ENCODE assay signal across 18 cellular contexts in genomic region chr6:4270799-4271198, GRCh38.
A peak's percentile ranks its signal among the peaks of the same experiment; 100 is the strongest.
DNase-seq lines count a peak whose midpoint lies in the region; ATAC-seq lines count a peak whose summit lies in the region.
"Had no signal": no experiment of that assay in that cellular context is flagged by ENCODE, and none has a peak within 500 bp of the region (broad histone marks: within the 10 kb centered on the region; RNA-seq: fewer than 3 reads in every experiment).

No MANE protein-coding gene starts in this region.

- H3K4me3 Mint-ChIP-seq in activated CD8-positive, alpha-beta memory T cell treated with anti-CD3 and anti-CD28 coated beads, Interleukin-2, amount 10 ng/mL, durations not matched to agents 7 days and 5 days: no peak overlapping the region
- H3K4me3 Mint-ChIP-seq: dendritic cell treated with granulocyte-macrophage colony-stimulating factor and Interleukin-4, amounts not matched to agents 40 ng/mL and 50 ng/mL, for 4 days; natural killer cell had no signal

- H3K27ac Mint-ChIP-seq in activated CD8-positive, alpha-beta memory T cell treated with anti-CD3 and anti-CD28 coated beads, Interleukin-2, amount 10 ng/mL, durations not matched to agents 7 days and 5 days: no peak overlapping the region
- H3K27ac Mint-ChIP-seq: dendritic cell treated with granulocyte-macrophage colony-stimulating factor and Interleukin-4, amounts not matched to agents 40 ng/mL and 50 ng/mL, for 4 days; natural killer cell had no signal

- H3K9me3 Mint-ChIP-seq in activated CD8-positive, alpha-beta memory T cell treated with anti-CD3 and anti-CD28 coated beads, Interleukin-2, amount 10 ng/mL, durations not matched to agents 7 days and 5 days (ENCODE audit: low read depth): no peaks in the 10 kb centered on the region
- H3K9me3 Mint-ChIP-seq: natural killer cell had no signal

- DNase-seq in EH (ENCODE audit: low read depth) (peak; percentile 22), NCI-H1694 (lab: John Stamatoyannopoulos, UW) (peak; percentile 49), cerebellum (ENCODE audit: low spot score) (peak; percentile 85), myocyte (ENCODE audit: low read depth) (peak; percentile 87), DMS153 treated with DMSO at 0.1 percent for 48 hours (lab: John Stamatoyannopoulos, UW; ENCODE audit: unreplicated experiment) (no peak), GDM1 (lab: John Stamatoyannopoulos, UW) (no peak)
- no peak for DNase-seq in activated CD8-positive, alpha-beta memory T cell treated with anti-CD3 and anti-CD28 coated beads, Interleukin-2, amount 10 ng/mL, durations not matched to agents 7 days and 5 days
- no peak for DNase-seq in stimulated activated CD4-positive, alpha-beta T cell treated with anti-CD3 and anti-CD28 coated beads, Interleukin-4, amount 100 ng/mL, for 24 hours
- DNase-seq: activated CD4-positive, alpha-beta T cell treated with anti-CD3 and anti-CD28 coated beads, Interleukin-2, amount 50 U/mL, for 4 hours; activated T-cell treated with anti-CD3 and anti-CD28 coated beads, Interleukin-2, amount 50 U/mL, for 48 hours; BE2C; DMS153; natural killer cell; NCI-H1930; NCI-H69; stimulated activated CD4-positive, alpha-beta T cell treated with anti-CD3 and anti-CD28 coated beads, Interleukin-15, amount 100 ng/mL, for 24 hours; SW 1271 had no signal

- no peaks in the 10 kb centered on the region for H3K4me1 Mint-ChIP-seq in activated CD8-positive, alpha-beta memory T cell treated with anti-CD3 and anti-CD28 coated beads, Interleukin-2, amount 10 ng/mL, durations not matched to agents 7 days and 5 days
- H3K4me1 Mint-ChIP-seq: natural killer cell had no signal

- no peaks in the 10 kb centered on the region for H3K36me3 Mint-ChIP-seq in activated CD8-positive, alpha-beta memory T cell treated with anti-CD3 and anti-CD28 coated beads, Interleukin-2, amount 10 ng/mL, durations not matched to agents 7 days and 5 days
- H3K36me3 Mint-ChIP-seq: natural killer cell had no signal

- CTCF ChIA-PET in activated CD8-positive, alpha-beta memory T cell treated with anti-CD3 and anti-CD28 coated beads, Interleukin-2, amount 10 ng/mL, durations not matched to agents 7 days and 5 days (lab: Charles Lee): no interaction called here

- H3K27me3 Mint-ChIP-seq in activated CD8-positive, alpha-beta memory T cell treated with anti-CD3 and anti-CD28 coated beads, Interleukin-2, amount 10 ng/mL, durations not matched to agents 7 days and 5 days: peaks cover 16% of the 10 kb centered on the region

- no peak for ATAC-seq in activated CD8-positive, alpha-beta memory T cell treated with anti-CD3 and anti-CD28 coated beads, Interleukin-2, amount 10 ng/mL, durations not matched to agents 7 days and 5 days
- ATAC-seq: natural killer cell had no signal

Comparison
In these comparisons a context has a peak if more than half of its experiments do, and no peak if none do; other contexts are left out.
1. DNase-seq: peak in EH (single experiment), NCI-H1694 (single experiment), cerebellum (single experiment) and myocyte (single experiment); none in DMS153 treated with DMSO at 0.1 percent for 48 hours (single experiment), activated CD8-positive, alpha-beta memory T cell treated with anti-CD3 and anti-CD28 coated beads, Interleukin-2, amount 10 ng/mL, durations not matched to agents 7 days and 5 days (single experiment), GDM1 (single experiment) and stimulated activated CD4-positive, alpha-beta T cell treated with anti-CD3 and anti-CD28 coated beads, Interleukin-4, amount 100 ng/mL, for 24 hours (single experiment).